Comparison of ENCODE assay signal across 8 cellular contexts in the genomic region with DNA sequence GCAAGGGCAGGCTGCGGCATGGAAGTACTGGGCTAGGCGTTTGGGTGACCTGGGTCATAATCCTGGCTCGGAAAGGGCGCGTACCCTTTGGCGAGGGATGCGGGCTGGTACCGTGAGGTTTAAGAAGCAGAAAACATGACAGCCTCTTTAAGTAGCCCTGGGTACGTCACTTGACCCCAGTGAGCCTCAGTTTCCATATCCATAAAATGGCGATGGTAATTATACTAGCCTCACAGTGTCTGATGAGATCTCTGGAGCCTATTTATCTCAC. TPM values are rescaled to one million over a fixed set of nuclear protein-coding genes. Genes with fewer than 3 reads are reported as not detected.
A peak's percentile ranks its signal among the peaks of the same experiment; 100 is the strongest.
DNase-seq lines count a peak whose midpoint lies in the region; ATAC-seq and TF ChIP-seq lines count a peak whose summit lies in the region.

No MANE protein-coding gene starts in this region.

- no peaks in the 10 kb centered on the region for H3K9me3 ChIP-seq in CD8-positive, alpha-beta T cell (ENCODE audit: low read length)
- H3K9me3 ChIP-seq in PC-9 (ENCODE audit: insufficient read depth, low read depth) (no peaks in the 10 kb centered on the region), osteoblast (ENCODE audit: low read depth, low read length) (no peaks in the 10 kb centered on the region)

- CTCF ChIA-PET in CD8-positive, alpha-beta T cell (lab: Charles Lee), result interaction anchor here (0.6 to 17.3 kb wide), 53 partner anchors 7 to 293 kb away, joined by 3 to 439 read pairs (median 5); partner anchors contain the start of genes ARID1A, GPATCH3, GPN2 and ZDHHC18
- CTCF ChIA-PET in PC-9 (lab: Charles Lee), result interaction anchor here (0.7 to 2.0 kb wide), 10 partner anchors 17 to 288 kb away, joined by 3 to 22 read pairs (median 6); no protein-coding TSS in a partner anchor

- H3K9me2 ChIP-seq in PC-9 (ENCODE audit: insufficient read depth), result no peaks in the 10 kb centered on the region

- H3K4me1 ChIP-seq in CD8-positive, alpha-beta T cell (ENCODE audit: insufficient read depth, low read length), result peaks cover 52% of the 10 kb centered on the region
- peaks cover 47% of the 10 kb centered on the region for H3K4me1 ChIP-seq in PC-9 (replicated peaks; ENCODE audit: insufficient read depth)
- peaks cover 58% of the 10 kb centered on the region for H3K4me1 ChIP-seq in osteoblast (ENCODE audit: insufficient read depth, low read length)

- TF ChIP-seq CTCF in CD8-positive, alpha-beta T cell (IDR thresholded peaks at IDR 0.05), result no peak
- TF ChIP-seq CTCF in PC-9 (conservative IDR thresholded peaks at IDR 0.05), result no peak
- no peak for TF ChIP-seq CTCF in endothelial cell (IDR thresholded peaks at IDR 0.05; ENCODE audit: unreplicated experiment)
- no peak for TF ChIP-seq CTCF in osteoblast (IDR thresholded peaks at IDR 0.05; ENCODE audit: extremely low read depth, low read depth, low read length)

- no peaks in the 10 kb centered on the region for H3K36me3 ChIP-seq in CD8-positive, alpha-beta T cell (ENCODE audit: insufficient read depth, low read length)
- H3K36me3 ChIP-seq in PC-9 (ENCODE audit: low read depth) (no peaks in the 10 kb centered on the region), osteoblast (ENCODE audit: insufficient read depth, low read length) (peaks cover under 1% of the 10 kb centered on the region)

- H3F3A ChIP-seq in PC-9 (ENCODE audit: insufficient read depth, low read depth), result peaks cover 37% of the 10 kb centered on the region; the same call in 1 of the 2 replicates

- no peaks in the 10 kb centered on the region for H3K27me3 ChIP-seq in CD8-positive, alpha-beta T cell (ENCODE audit: insufficient read depth, low read length)
- H3K27me3 ChIP-seq in PC-9 (ENCODE audit: insufficient read depth, low read depth) (no peaks in the 10 kb centered on the region), osteoblast (ENCODE audit: insufficient read depth, low read length) (no peaks in the 10 kb centered on the region)

- POLR2A ChIA-PET in CD8-positive, alpha-beta T cell (lab: Charles Lee), result interaction anchor here (0.7 to 9.6 kb wide), 18 partner anchors 10 to 315 kb away, joined by 3 to 224 read pairs (median 4); partner anchors contain the start of genes ARID1A, GPATCH3 and NUDC
- POLR2A ChIA-PET in PC-9 (lab: Charles Lee; ENCODE audit: unreplicated experiment), result interaction anchor here (0.6 to 0.8 kb wide), 5 partner anchors 24 to 96 kb away, joined by 3 to 13 read pairs (median 3); no protein-coding TSS in a partner anchor

- no peak for DNase-seq in CD8-positive, alpha-beta T cell
- DNase-seq in PC-9, result no peak
- DNase-seq in endothelial cell (ENCODE audit: low spot score), result no peak
- no peak for DNase-seq in osteoblast (ENCODE audit: insufficient read length, low spot score, missing footprints)
- DNase-seq in UCSD-AML1 (lab: John Stamatoyannopoulos, UW; ENCODE audit: unreplicated experiment), result no peak
- DNase-seq in D341Med (ENCODE audit: low spot score), result no peak

- BruUV-seq in PC-9 (replicated peaks; lab: Mats Ljungman, UMichigan), result no TSS peak

- intact Hi-C loops in CD8-positive, alpha-beta T cell (cut with DNase I, micrococcal nuclease), result loop anchor here (2.0 to 5.0 kb wide), 3 partner anchors 44 to 1764 kb away; partner anchors contain the start of gene TRNAU1AP (in 1 of the 2)
- intact Hi-C loops in PC-9 (cut with micrococcal nuclease; ENCODE audit: unreplicated experiment), result loop anchor here (2.0 kb wide), 1 partner anchor 288 kb away; no protein-coding TSS in a partner anchor

- H4K20me1 ChIP-seq in PC-9 (ENCODE audit: insufficient read depth), result no peaks in the 10 kb centered on the region
- H4K20me1 ChIP-seq in osteoblast (ENCODE audit: insufficient read depth, low read length), result no peaks in the 10 kb centered on the region

- H3K4me3 ChIP-seq in CD8-positive, alpha-beta T cell (ENCODE audit: low read depth, low read length), result peak overlapping the region; percentile 91
- peak overlapping the region; percentile 93 for H3K4me3 ChIP-seq in PC-9
- peak overlapping the region; percentile 76 for H3K4me3 ChIP-seq in osteoblast (ENCODE audit: insufficient read depth, low read length)

- H3K9me3 Mint-ChIP-seq in CD8-positive, alpha-beta T cell, result no peaks in the 10 kb centered on the region
- H3K9me3 Mint-ChIP-seq in endothelial cell (ENCODE audit: unreplicated experiment), result no peaks in the 10 kb centered on the region

- peak overlapping the region; percentile 99 for H3K4me2 ChIP-seq in PC-9
- peak overlapping the region; percentile 80 for H3K4me2 ChIP-seq in osteoblast (ENCODE audit: insufficient read depth, low read length)

- peaks cover 77% of the 10 kb centered on the region for H3K4me1 Mint-ChIP-seq in CD8-positive, alpha-beta T cell (ENCODE audit: low read depth)
- peaks cover 62% of the 10 kb centered on the region for H3K4me1 Mint-ChIP-seq in endothelial cell (ENCODE audit: unreplicated experiment)

- H3K27me3 Mint-ChIP-seq in CD8-positive, alpha-beta T cell (ENCODE audit: low read depth), result no peaks in the 10 kb centered on the region
- H3K27me3 Mint-ChIP-seq in endothelial cell (ENCODE audit: unreplicated experiment), result peaks cover 18% of the 10 kb centered on the region

- H2AFZ ChIP-seq in PC-9, result peak overlapping the region; percentile 81; the same call in 1 of the 2 replicates
- peak overlapping the region; percentile 23 for H2AFZ ChIP-seq in osteoblast (ENCODE audit: low read length)

- H3K79me2 ChIP-seq in PC-9 (ENCODE audit: low read depth), result peaks cover 20% of the 10 kb centered on the region
- H3K79me2 ChIP-seq in osteoblast (ENCODE audit: insufficient read depth, low read length), result no peaks in the 10 kb centered on the region

- H3K27ac ChIP-seq in CD8-positive, alpha-beta T cell (ENCODE audit: low read depth, low read length), result peak overlapping the region; percentile 81
- peak overlapping the region; percentile 92 for H3K27ac ChIP-seq in PC-9
- peak overlapping the region; percentile 98 for H3K27ac ChIP-seq in osteoblast (ENCODE audit: low read depth, low read length)

- ATAC-seq in CD8-positive, alpha-beta T cell, result no peak
- no peak for ATAC-seq in GM21360 (IDR thresholded peaks at IDR 0.05; ENCODE audit: unreplicated experiment)
- no peak for ATAC-seq in activated CD4-positive, CD25-positive, alpha-beta regulatory T cell treated with anti-CD3 and anti-CD28 coated beads, Interleukin-2, amount 50 U/mL, for 24 hours

- peak overlapping the region; percentile 100 for H3K27ac Mint-ChIP-seq in CD8-positive, alpha-beta T cell
- peak overlapping the region; percentile 67 for H3K27ac Mint-ChIP-seq in endothelial cell (ENCODE audit: unreplicated experiment)

- peak overlapping the region; percentile 99 for H3K4me3 Mint-ChIP-seq in CD8-positive, alpha-beta T cell
- H3K4me3 Mint-ChIP-seq in endothelial cell (ENCODE audit: unreplicated experiment), result peak overlapping the region; percentile 83

- peaks cover 29% of the 10 kb centered on the region for H3K36me3 Mint-ChIP-seq in CD8-positive, alpha-beta T cell
- no peaks in the 10 kb centered on the region for H3K36me3 Mint-ChIP-seq in endothelial cell (ENCODE audit: low read depth, unreplicated experiment)

RNA-seq across cellular contexts. Expression of gene PIGV, which starts 0.7 kb away (rescaled TPM):
- 10 to 100 TPM in 1 of 2 experiments, 1 to 10 TPM in 1; 9.5 to 12.7 TPM for total RNA-seq in CD8-positive, alpha-beta T cell
- total RNA-seq in PC-9 (2021) (30.8 and 31.9 TPM in 2 replicates), endothelial cell (ENCODE audit: unreplicated experiment) (7.6 TPM), osteoblast (18.1 and 19.2 TPM in 2 replicates)

RNA-seq across cellular contexts. Expression of gene ZDHHC18, which starts 38.0 kb away (rescaled TPM):
- 10 to 100 TPM; 55.2 to 55.4 TPM for total RNA-seq in CD8-positive, alpha-beta T cell
- total RNA-seq in PC-9 (2021) (27.2 and 36.1 TPM in 2 replicates), endothelial cell (ENCODE audit: unreplicated experiment) (32.4 TPM), osteoblast (6.2 and 7.6 TPM in 2 replicates)
